11 cellular contexts compared by ENCODE assay signal in the genomic region with DNA sequence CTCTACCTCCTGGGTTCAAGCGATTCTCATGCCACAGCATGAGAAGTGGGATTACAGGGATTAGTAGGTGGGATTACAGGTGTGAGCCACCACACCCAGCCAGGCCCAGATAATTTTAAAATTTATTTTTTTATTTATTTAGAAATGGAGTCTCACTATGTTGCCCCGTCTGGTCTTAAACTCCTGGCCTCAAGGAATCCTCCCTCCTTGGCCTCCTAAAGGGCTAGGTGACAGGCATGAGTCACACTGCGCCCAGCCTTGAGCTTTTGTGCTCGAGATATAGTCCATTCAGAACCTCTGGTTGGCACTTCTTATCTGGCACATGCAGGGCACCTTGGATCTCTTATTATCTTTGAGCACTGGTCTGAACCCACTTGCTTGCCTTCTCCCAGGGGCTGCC. TPM values are rescaled to one million over a fixed set of nuclear protein-coding genes. Genes with fewer than 3 reads are reported as not detected.
A peak's percentile ranks its signal among the peaks of the same experiment; 100 is the strongest.
DNase-seq lines count a peak whose midpoint lies in the region; ATAC-seq and TF ChIP-seq lines count a peak whose summit lies in the region.
"Had no signal": no experiment of that assay in that cellular context is flagged by ENCODE, and none has a peak within 500 bp of the region (broad histone marks: within the 10 kb centered on the region; RNA-seq: fewer than 3 reads in every experiment).

No MANE protein-coding gene starts in this region.

- TF ChIP-seq EP300 in SK-N-SH (IDR thresholded peaks at IDR 0.05; ENCODE audit: borderline replicate concordance in 1 of 2, low read depth in 1 of 2, low read length in 1 of 2): no peak

- intact Hi-C loops in right cardiac atrium (cut with DNase I): no loop called here

- peaks cover 29 to 32% of the 10 kb centered on the region in 2 experiments for H3K4me1 ChIP-seq in SK-N-SH (ENCODE audit: control insufficient read depth in 1 of 2, insufficient read depth in 2 of 2, low read depth in 1 of 2, low read length in 1 of 2)
- peaks cover 11% of the 10 kb centered on the region for H3K4me1 ChIP-seq in right cardiac atrium (ENCODE audit: control insufficient read depth, insufficient read depth, low read length)
- peaks cover 32% of the 10 kb centered on the region for H3K4me1 ChIP-seq in stomach smooth muscle (ENCODE audit: control insufficient read depth, insufficient read depth, low read length)

- peak overlapping the region; percentile 100 for H3K27ac Mint-ChIP-seq in activated CD8-positive, alpha-beta T cell treated with anti-CD3 and anti-CD28 coated beads, Interleukin-2, amount 10 ng/mL, durations not matched to agents 7 days and 5 days

- H3K4me3 ChIP-seq in SK-N-SH (ENCODE audit: low read depth in 2 of 2, low read length in 1 of 2): no peak overlapping the region
- no peak overlapping the region for H3K4me3 ChIP-seq in right cardiac atrium (ENCODE audit: low read length)
- H3K4me3 ChIP-seq in stomach smooth muscle (ENCODE audit: low read length in 2 of 2): no peak overlapping the region

- H3K9ac ChIP-seq in SK-N-SH (peak overlapping the region; percentile 99; the same call in 1 of the 2 replicates), stomach smooth muscle (ENCODE audit: low read length in 2 of 2) (peak overlapping the region in 1 of 2 donors; percentile 100)

- no peaks in the 10 kb centered on the region for H3K27me3 ChIP-seq in SK-N-SH (ENCODE audit: insufficient read depth)
- no peaks in the 10 kb centered on the region for H3K27me3 ChIP-seq in right cardiac atrium (ENCODE audit: control insufficient read depth, insufficient read depth)
- H3K27me3 ChIP-seq in stomach smooth muscle (ENCODE audit: control insufficient read depth in 1 of 2, insufficient read depth in 2 of 2, low read length in 2 of 2): no peaks in the 10 kb centered on the region

- H3K9me3 ChIP-seq in SK-N-SH: no peaks in the 10 kb centered on the region
- H3K9me3 ChIP-seq in right cardiac atrium (ENCODE audit: control insufficient read depth, low read length): no peaks in the 10 kb centered on the region
- H3K9me3 ChIP-seq in stomach smooth muscle (ENCODE audit: control insufficient read depth in 2 of 2, low read length in 2 of 2): no peaks in the 10 kb centered on the region

- H3K36me3 ChIP-seq in SK-N-SH (replicated peaks in 1 of 2; ENCODE audit: control insufficient read depth in 1 of 2, insufficient read depth in 2 of 2, low read length in 1 of 2) (peaks cover 17 to 27% of the 10 kb centered on the region in 2 experiments), stomach smooth muscle (ENCODE audit: control insufficient read depth in 2 of 2, insufficient read depth in 2 of 2, low read length in 2 of 2) (peaks cover 15 to 16% of the 10 kb centered on the region in 2 donors)

- H2AFZ ChIP-seq in SK-N-SH (ENCODE audit: low read depth): no peak overlapping the region

- H3K9me2 ChIP-seq in SK-N-SH: no peaks in the 10 kb centered on the region

- peaks cover 15% of the 10 kb centered on the region for H4K20me1 ChIP-seq in SK-N-SH (ENCODE audit: insufficient read depth)

- peak overlapping the region; percentile 100 for H3K4me3 Mint-ChIP-seq in activated CD8-positive, alpha-beta T cell treated with anti-CD3 and anti-CD28 coated beads, Interleukin-2, amount 10 ng/mL, durations not matched to agents 7 days and 5 days

- H3K4me1 Mint-ChIP-seq in activated CD8-positive, alpha-beta T cell treated with anti-CD3 and anti-CD28 coated beads, Interleukin-2, amount 10 ng/mL, durations not matched to agents 7 days and 5 days (ENCODE audit: low read depth): peaks cover 36% of the 10 kb centered on the region

- H3K4me2 ChIP-seq in SK-N-SH: peak overlapping the region; percentile 94; the same call in 1 of the 2 replicates

- no peak for TF ChIP-seq CTCF in SK-N-SH (IDR thresholded peaks at IDR 0.05)

- CTCF ChIA-PET in SK-N-SH (lab: Yijun Ruan, JAX): interaction anchor here (0.7 to 9.5 kb wide), 4 partner anchors 17 to 93 kb away, joined by 3 to 76 read pairs (median 4); no protein-coding TSS in a partner anchor
- CTCF ChIA-PET in activated CD8-positive, alpha-beta T cell treated with anti-CD3 and anti-CD28 coated beads, Interleukin-2, amount 10 ng/mL, durations not matched to agents 7 days and 5 days (lab: Charles Lee): interaction anchor here (0.7 to 3.2 kb wide), 2 partner anchors 16 to 117 kb away, joined by 3 to 18 read pairs; no protein-coding TSS in a partner anchor

- WGBS in SK-N-SH (ENCODE audit: low lambda C conversion rate): 95% methylated on average over 4 of the region's 4 CpGs
- WGBS in right cardiac atrium: 86% methylated on average over 4 of the region's 4 CpGs

- H3K79me2 ChIP-seq in SK-N-SH (ENCODE audit: insufficient read depth): peaks cover 46% of the 10 kb centered on the region

- peaks cover 30% of the 10 kb centered on the region for H3F3A ChIP-seq in SK-N-SH (replicated peaks; ENCODE audit: insufficient read depth)

- no peaks in the 10 kb centered on the region for H3K27me3 Mint-ChIP-seq in activated CD8-positive, alpha-beta T cell treated with anti-CD3 and anti-CD28 coated beads, Interleukin-2, amount 10 ng/mL, durations not matched to agents 7 days and 5 days (ENCODE audit: low read depth)

- peaks cover 47% of the 10 kb centered on the region for H3K36me3 Mint-ChIP-seq in activated CD8-positive, alpha-beta T cell treated with anti-CD3 and anti-CD28 coated beads, Interleukin-2, amount 10 ng/mL, durations not matched to agents 7 days and 5 days (ENCODE audit: low read depth)

- POLR2A ChIA-PET in SK-N-SH (lab: Yijun Ruan, JAX): no interaction called here
- POLR2A ChIA-PET in activated CD8-positive, alpha-beta T cell treated with anti-CD3 and anti-CD28 coated beads, Interleukin-2, amount 10 ng/mL, durations not matched to agents 7 days and 5 days (lab: Charles Lee): interaction anchor here (0.5 to 4.8 kb wide), 4 partner anchors 15 to 110 kb away, joined by 3 to 114 read pairs (median 3); partner anchors contain the start of gene WDR74

- DNase-seq in SK-N-SH (no peak), right cardiac atrium (no peak)
- no peak for DNase-seq in activated CD8-positive, alpha-beta T cell treated with anti-CD3 and anti-CD28 coated beads, Interleukin-2, amount 10 ng/mL, durations not matched to agents 7 days and 5 days
- DNase-seq: 8988T, cortex of kidney, NCI-H2171 treated with DMSO at 0.1 percent for 48 hours had no signal

- H3K27ac ChIP-seq in SK-N-SH (ENCODE audit: low read depth in 2 of 2, low read length in 1 of 2) (peak overlapping the region in 1 of 2 experiments; percentile 98; a peak in 3 of 4 replicates), right cardiac atrium (ENCODE audit: low read length) (peak overlapping the region; percentile 49), stomach smooth muscle (ENCODE audit: low read length) (peak overlapping the region; percentile 98)

- ATAC-seq in SK-N-SH treated with all-trans-retinoic acid at 6 μM for 48 hours (no peak), right cardiac atrium (no peak), GM19467 (IDR thresholded peaks at IDR 0.05; ENCODE audit: unreplicated experiment) (no peak), HG02840 (IDR thresholded peaks at IDR 0.05; ENCODE audit: low FRiP score, unreplicated experiment) (no peak), HG02763 (IDR thresholded peaks at IDR 0.05; ENCODE audit: unreplicated experiment) (no peak)
- ATAC-seq in activated CD8-positive, alpha-beta T cell treated with anti-CD3 and anti-CD28 coated beads, Interleukin-2, amount 10 ng/mL, durations not matched to agents 7 days and 5 days: no peak

- no peak for TF ChIP-seq RAD21 in SK-N-SH (IDR thresholded peaks at IDR 0.05; ENCODE audit: low read length)

- H3K9me3 Mint-ChIP-seq in activated CD8-positive, alpha-beta T cell treated with anti-CD3 and anti-CD28 coated beads, Interleukin-2, amount 10 ng/mL, durations not matched to agents 7 days and 5 days (ENCODE audit: insufficient read depth): no peaks in the 10 kb centered on the region

TF ChIP-seq in SK-N-SH, 30 proteins besides CTCF, POLR2A, EP300 and RAD21 (continues in another document):
- no peak for TF ChIP-seq RCOR1 (IDR thresholded peaks at IDR 0.05; ENCODE audit: low read length)

TF ChIP-seq in SK-N-SH treated with all-trans-retinoic acid at 6 μM for 48 hours, 23 proteins besides CTCF, POLR2A, EP300 and RAD21 (continues in another document):
- TF ChIP-seq BACH2 (CRISPR knock-in tag; IDR thresholded peaks at IDR 0.05; ENCODE audit: borderline replicate concordance) (no peak), ZNF70 (CRISPR knock-in tag; IDR thresholded peaks at IDR 0.05) (no peak)

RNA-seq across cellular contexts. Expression of gene SLC3A2, which starts 1.5 kb away (rescaled TPM):
- polyA plus RNA-seq in SK-N-SH (2012; rRNA removed): 212 and 308 TPM in 2 replicates
- 158 and 172 TPM in 2 replicates for polyA plus RNA-seq in SK-N-SH (2012; cell fraction: cytosol; rRNA removed)
- 372 and 424 TPM in 2 replicates for polyA plus RNA-seq in SK-N-SH (2012; cell fraction: nucleus; rRNA removed)
- 100 to 1,000 TPM; 190 to 202 TPM for total RNA-seq in activated CD8-positive, alpha-beta T cell treated with anti-CD3 and anti-CD28 coated beads, Interleukin-2, amount 10 ng/mL, durations not matched to agents 7 days and 5 days
- total RNA-seq in right cardiac atrium: 10 to 100 TPM; 40.2 to 64.1 (median 40.5) TPM
- polyA plus RNA-seq in right cardiac atrium: 28.1 TPM

RNA-seq across cellular contexts. Expression of gene WDR74, which starts 39.8 kb away (rescaled TPM):
- 132 TPM in 2 replicates for polyA plus RNA-seq in SK-N-SH (2012; rRNA removed)
- polyA plus RNA-seq in SK-N-SH (2012; cell fraction: cytosol; rRNA removed): 57.7 and 95.4 TPM in 2 replicates
- polyA plus RNA-seq in SK-N-SH (2012; cell fraction: nucleus; rRNA removed): 195 and 221 TPM in 2 replicates
- total RNA-seq in activated CD8-positive, alpha-beta T cell treated with anti-CD3 and anti-CD28 coated beads, Interleukin-2, amount 10 ng/mL, durations not matched to agents 7 days and 5 days: 10 to 100 TPM; 66.0 to 66.9 TPM
- total RNA-seq in right cardiac atrium: 10 to 100 TPM; 24.8 to 28.7 (median 26.6) TPM
- 17.9 TPM for polyA plus RNA-seq in right cardiac atrium

RNA-seq across cellular contexts. Expression of gene CHRM1, which starts 42.0 kb away (rescaled TPM):
- polyA plus RNA-seq in SK-N-SH (2012; rRNA removed): not detected in 2 replicates
- polyA plus RNA-seq in SK-N-SH (2012; cell fraction: cytosol; rRNA removed): not detected in 2 replicates
- not detected in 2 replicates for polyA plus RNA-seq in SK-N-SH (2012; cell fraction: nucleus; rRNA removed)
- not detected for total RNA-seq in activated CD8-positive, alpha-beta T cell treated with anti-CD3 and anti-CD28 coated beads, Interleukin-2, amount 10 ng/mL, durations not matched to agents 7 days and 5 days
- under 1 TPM in 2 of 4 donors, not detected in 2; 0.09 to 0.24 TPM for total RNA-seq in right cardiac atrium
- 0.07 TPM for polyA plus RNA-seq in right cardiac atrium

RNA-seq across cellular contexts. Expression of gene TEX54, which starts 46.5 kb away (rescaled TPM):
- polyA plus RNA-seq in SK-N-SH (2012; rRNA removed) (not detected in 2 replicates), right cardiac atrium (not detected)
- polyA plus RNA-seq in SK-N-SH (2012; cell fraction: cytosol; rRNA removed): not detected in 2 replicates
- not detected in 2 replicates for polyA plus RNA-seq in SK-N-SH (2012; cell fraction: nucleus; rRNA removed)
- not detected for total RNA-seq in activated CD8-positive, alpha-beta T cell treated with anti-CD3 and anti-CD28 coated beads, Interleukin-2, amount 10 ng/mL, durations not matched to agents 7 days and 5 days
- total RNA-seq in right cardiac atrium: not detected

RNA-seq across cellular contexts. Expression of gene STX5, which starts 47.3 kb away (rescaled TPM):
- polyA plus RNA-seq in SK-N-SH (2012; rRNA removed) (24.2 and 27.4 TPM in 2 replicates), right cardiac atrium (14.4 TPM)
- 15.8 and 24.5 TPM in 2 replicates for polyA plus RNA-seq in SK-N-SH (2012; cell fraction: cytosol; rRNA removed)
- 14.1 and 24.6 TPM in 2 replicates for polyA plus RNA-seq in SK-N-SH (2012; cell fraction: nucleus; rRNA removed)
- total RNA-seq in activated CD8-positive, alpha-beta T cell treated with anti-CD3 and anti-CD28 coated beads, Interleukin-2, amount 10 ng/mL, durations not matched to agents 7 days and 5 days: 10 to 100 TPM; 30.4 to 32.7 TPM
- total RNA-seq in right cardiac atrium: 10 to 100 TPM; 20.1 to 27.8 (median 21.8) TPM
